In genomic region chr15:44186724-44187123, GRCh38 we compare ENCODE assay signal across 25 cellular contexts. TPM values are rescaled to one million over a fixed set of nuclear protein-coding genes. Genes with fewer than 3 reads are reported as not detected.
"Had no signal": no experiment of that assay in that cellular context is flagged by ENCODE, and none has a peak within 500 bp of the region (broad histone marks: within the 10 kb centered on the region; RNA-seq: fewer than 3 reads in every experiment).

No MANE protein-coding gene starts in this region.

- DNase-seq: activated CD4-positive, alpha-beta T cell treated with anti-CD3 and anti-CD28 coated beads, Interleukin-2, amount 50 U/mL, for 4 hours; activated CD8-positive, alpha-beta memory T cell treated with anti-CD3 and anti-CD28 coated beads for 24 hours; activated CD8-positive, alpha-beta memory T cell treated with anti-CD3 and anti-CD28 coated beads, Interleukin-2, amount 50 U/mL, for 4 hours; activated T-cell treated with anti-CD3 and anti-CD28 coated beads, Interleukin-2, amount 50 U/mL, for 24 hours; brain microvascular endothelial cell; heart right ventricle; kidney; left lung; mammary epithelial cell; nephron progenitor cell; sigmoid colon; stimulated activated CD4-positive, alpha-beta T cell treated with anti-CD3 and anti-CD28 coated beads, Interleukin-15, amount 100 ng/mL, for 24 hours; stimulated activated CD8-positive, alpha-beta memory T cell treated with anti-CD3 and anti-CD28 coated beads, Interleukin-4, amount 100 ng/mL, for 48 hours; stimulated activated naive B cell treated with anti-CD40 and anti-IgM and Interleukin-4, amounts not matched to agents 10 μg/mL and 1 μg/mL and 100 μg/mL, for 72 hours; T-helper 9 cell; thyroid gland had no signal

- H3K27ac ChIP-seq: ascending aorta, brain microvascular endothelial cell, coronary artery, epithelial cell of prostate, gastroesophageal sphincter, left lung, sigmoid colon, thyroid gland had no signal

- ATAC-seq: activated naive CD4-positive, alpha-beta T cell treated with anti-CD3 and anti-CD28 coated beads, Interleukin-2, amount 50 U/mL, for 72 hours; activated T-helper 17 cell treated with anti-CD3 and anti-CD28 coated beads, Interleukin-2, amount 50 U/mL, for 72 hours; gastroesophageal sphincter; left lung; stimulated activated naive B cell treated with anti-CD40 and anti-IgM and Interleukin-4, amounts not matched to agents 10 μg/mL and 1 μg/mL and 100 μg/mL, for 72 hours; WTC11 had no signal

RNA-seq across cellular contexts. Expression of gene FRMD5, which starts 8.3 kb away (rescaled TPM):
- total RNA-seq: ascending aorta; mononuclear cell; T-helper 1 cell treated with Interleukin-12 subunit alpha and Interleukin-12 subunit beta and Interleukin-4 antibody, amounts not matched to agents 30 ng/mL and 1 ng/mL, for 36 hours had no signal
